Comparison of ENCODE assay signal across 8 cellular contexts in the genomic region with DNA sequence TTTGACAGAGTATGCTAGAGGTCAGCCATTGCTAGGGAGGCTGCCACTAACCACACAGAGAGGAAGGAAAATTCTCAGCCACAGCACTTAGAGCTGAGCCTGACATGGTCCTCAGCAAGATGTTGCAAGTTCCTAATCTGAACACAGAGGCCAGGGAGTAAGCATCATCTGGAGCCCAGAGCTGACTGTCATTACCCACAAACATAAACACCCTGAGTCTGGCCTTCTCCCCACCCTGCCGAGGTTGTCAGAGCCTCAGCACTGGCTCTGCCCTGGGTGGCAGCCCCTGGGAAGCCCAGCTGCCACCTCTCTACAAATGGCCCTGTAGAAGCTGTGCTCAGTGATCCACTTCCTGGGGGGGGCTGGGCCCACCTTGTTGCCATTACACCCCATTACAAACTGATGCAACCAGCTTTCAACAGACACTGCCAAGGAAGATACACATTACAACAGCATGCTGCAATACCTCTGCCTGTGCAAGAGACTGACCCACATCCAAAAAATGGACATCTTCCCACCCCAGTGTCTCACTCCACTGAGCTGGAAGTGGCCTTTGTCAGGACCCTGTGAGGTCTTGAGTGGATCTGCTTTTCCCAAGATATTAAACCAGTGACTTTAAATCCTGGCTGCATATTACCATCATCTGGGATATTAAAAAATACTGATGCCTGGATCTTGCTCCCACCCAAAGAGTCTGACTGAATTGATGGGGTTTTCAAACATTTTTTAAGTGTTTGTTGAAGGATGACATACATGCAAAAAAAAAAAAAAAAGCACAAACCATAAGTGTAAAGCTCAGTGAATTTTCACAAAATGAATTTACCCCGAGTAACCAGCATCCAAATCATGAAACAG. TPM values are rescaled to one million over a fixed set of nuclear protein-coding genes. Genes with fewer than 3 reads are reported as not detected.
DNase-seq lines count a peak whose midpoint lies in the region; ATAC-seq and TF ChIP-seq lines count a peak whose summit lies in the region.

No MANE protein-coding gene starts in this region.

- POLR2A ChIA-PET in SK-N-SH (lab: Yijun Ruan, JAX): interaction anchor here (0.6 kb wide), 1 partner anchor 88 kb away, joined by 5 read pairs; a partner anchor contains a TSS

- H4K12ac ChIP-seq in trophoblast cell (ENCODE audit: low read depth, low read length): no peak overlapping the region

- no peak overlapping the region for H2AFZ ChIP-seq in SK-N-SH (ENCODE audit: low read depth)
- no peak overlapping the region for H2AFZ ChIP-seq in trophoblast cell (ENCODE audit: insufficient read depth, low read length, poor library complexity)

- no peak overlapping the region for H2BK120ac ChIP-seq in trophoblast cell (ENCODE audit: insufficient read depth, low read length, poor library complexity)

- H3K27me3 ChIP-seq in SK-N-SH (ENCODE audit: insufficient read depth) (no peaks in the 10 kb centered on the region), trophoblast cell (ENCODE audit: insufficient read depth, low read length) (no peaks in the 10 kb centered on the region), prostate gland (replicated peaks; ENCODE audit: insufficient read depth) (no peaks in the 10 kb centered on the region)

- no peak overlapping the region for H2BK12ac ChIP-seq in trophoblast cell (ENCODE audit: low read length)

- no peak overlapping the region for H4K8ac ChIP-seq in trophoblast cell (ENCODE audit: low read depth, low read length)

- no peak overlapping the region for H3K18ac ChIP-seq in trophoblast cell (ENCODE audit: low read length)

- intact Hi-C loops in prostate gland (cut with DNase I): no loop called here

- H3K36me3 ChIP-seq in SK-N-SH (replicated peaks in 1 of 2; ENCODE audit: control insufficient read depth in 1 of 2, insufficient read depth in 2 of 2, low read length in 1 of 2) (no peaks in the 10 kb centered on the region), trophoblast cell (ENCODE audit: control insufficient read depth in 1 of 2, insufficient read depth in 2 of 2, low read length in 2 of 2) (no peaks in the 10 kb centered on the region), prostate gland (no peaks in the 10 kb centered on the region)

- no peak for TF ChIP-seq POLR2A in prostate gland (IDR thresholded peaks at IDR 0.05)

- peak; percentile 8 for ATAC-seq in GM21825 (IDR thresholded peaks at IDR 0.05; ENCODE audit: unreplicated experiment)

- no peak overlapping the region for H4K91ac ChIP-seq in trophoblast cell (ENCODE audit: low read depth, low read length)

- H3K9ac ChIP-seq in SK-N-SH: peak overlapping the region; percentile 31; the same call in 1 of the 2 replicates
- H3K9ac ChIP-seq in trophoblast cell (ENCODE audit: low read length): no peak overlapping the region

- DNase-seq in AG08396 (ENCODE audit: low spot score) (peak; percentile 80), SK-N-SH (no peak), epithelial cell of proximal tubule (ENCODE audit: low read depth) (peak; percentile 35), skeletal muscle cell (ENCODE audit: low read depth) (peak; percentile 84), trophoblast cell (no peak), NCI-H1694 treated with DMSO at 0.1 percent for 48 hours (lab: John Stamatoyannopoulos, UW) (no peak), prostate gland (ENCODE audit: low spot score) (no peak)

- H4K20me1 ChIP-seq in SK-N-SH (ENCODE audit: insufficient read depth): no peaks in the 10 kb centered on the region

- no peak overlapping the region for H3K23ac ChIP-seq in trophoblast cell (ENCODE audit: low read length)

- CTCF ChIA-PET in SK-N-SH (lab: Yijun Ruan, JAX): interaction anchor here (0.7 to 1.8 kb wide), 6 partner anchors 12 to 49 kb away, joined by 3 to 4 read pairs (median 3); no protein-coding TSS in a partner anchor

- no peaks in the 10 kb centered on the region for H3K9me3 ChIP-seq in SK-N-SH
- H3K9me3 ChIP-seq in trophoblast cell (ENCODE audit: insufficient read depth, low read depth, low read length): no peaks in the 10 kb centered on the region
- H3K9me3 ChIP-seq in prostate gland: no peaks in the 10 kb centered on the region

- no peak for TF ChIP-seq EP300 in SK-N-SH (IDR thresholded peaks at IDR 0.05; ENCODE audit: borderline replicate concordance in 1 of 2, low read depth in 1 of 2, low read length in 1 of 2)

- no peak overlapping the region for H3K4ac ChIP-seq in trophoblast cell (ENCODE audit: low read depth, low read length)

- H3K14ac ChIP-seq in trophoblast cell (ENCODE audit: low read length): no peak overlapping the region

- TF ChIP-seq CTCF in SK-N-SH (IDR thresholded peaks at IDR 0.05): no peak
- no peak for TF ChIP-seq CTCF in epithelial cell of proximal tubule (conservative IDR thresholded peaks at IDR 0.05; ENCODE audit: low read depth, low read length)
- no peak for TF ChIP-seq CTCF in prostate gland (IDR thresholded peaks at IDR 0.05)

- H3K79me2 ChIP-seq in SK-N-SH (ENCODE audit: insufficient read depth) (no peaks in the 10 kb centered on the region), trophoblast cell (ENCODE audit: control insufficient read depth, insufficient read depth, low read length, poor library complexity) (no peaks in the 10 kb centered on the region)

- H2BK5ac ChIP-seq in trophoblast cell (ENCODE audit: low read depth, low read length, poor library complexity): no peak overlapping the region

- H3K27ac ChIP-seq in SK-N-SH (ENCODE audit: low read depth in 2 of 2, low read length in 1 of 2) (peak overlapping the region in 1 of 2 experiments; percentile 83; a peak in 2 of 4 replicates), trophoblast cell (ENCODE audit: low read depth, low read length) (no peak overlapping the region), prostate gland (no peak overlapping the region)

- H3F3A ChIP-seq in SK-N-SH (replicated peaks; ENCODE audit: insufficient read depth): peaks cover 26% of the 10 kb centered on the region

- H3K4me3 ChIP-seq in SK-N-SH (ENCODE audit: low read depth in 2 of 2, low read length in 1 of 2) (no peak overlapping the region), epithelial cell of proximal tubule (ENCODE audit: low read depth, low read length) (no peak overlapping the region), skeletal muscle cell (ENCODE audit: low read depth, low read length) (no peak overlapping the region), trophoblast cell (ENCODE audit: low read depth, low read length) (no peak overlapping the region), prostate gland (no peak overlapping the region)

- no peaks in the 10 kb centered on the region for H3K9me2 ChIP-seq in SK-N-SH

- no peak for TF ChIP-seq RAD21 in SK-N-SH (IDR thresholded peaks at IDR 0.05; ENCODE audit: low read length)

- H2AK5ac ChIP-seq in trophoblast cell (ENCODE audit: low read length): no peak overlapping the region

- H3K79me1 ChIP-seq in trophoblast cell (ENCODE audit: low read length): no peaks in the 10 kb centered on the region

- H3K4me2 ChIP-seq in SK-N-SH (peak overlapping the region; percentile 11), trophoblast cell (ENCODE audit: low read length) (no peak overlapping the region)

- H3K4me1 ChIP-seq in SK-N-SH (ENCODE audit: control insufficient read depth in 1 of 2, insufficient read depth in 2 of 2, low read depth in 1 of 2, low read length in 1 of 2) (peaks cover 17 to 44% of the 10 kb centered on the region in 2 experiments), trophoblast cell (ENCODE audit: control insufficient read depth in 1 of 2, insufficient read depth in 2 of 2, low read length in 2 of 2) (peaks cover 4 to 6% of the 10 kb centered on the region in 2 experiments), prostate gland (replicated peaks) (no peaks in the 10 kb centered on the region)

- 77% methylated on average over 2 of the region's 2 CpGs for WGBS in SK-N-SH (ENCODE audit: low lambda C conversion rate)
- no CpG with 5 or more reads among the region's 2 CpGs for WGBS in trophoblast cell (ENCODE audit: extremely low coverage, insufficient coverage, insufficient read length)
- WGBS in prostate gland: 67% methylated on average over 2 of the region's 2 CpGs

TF ChIP-seq in SK-N-SH, 30 proteins besides CTCF, POLR2A, EP300 and RAD21:
- no peak for TF ChIP-seq RCOR1 (IDR thresholded peaks at IDR 0.05; ENCODE audit: low read length)
- TF ChIP-seq TEAD4 (IDR thresholded peaks at IDR 0.05; ENCODE audit: borderline replicate concordance, insufficient read depth): no peak
- no peak for TF ChIP-seq NRF1 (IDR thresholded peaks at IDR 0.05; ENCODE audit: low read depth, low read length)
- no peak for TF ChIP-seq FOXM1 (IDR thresholded peaks at IDR 0.05; ENCODE audit: low read depth)
- no peak for TF ChIP-seq RFX5 (IDR thresholded peaks at IDR 0.05; ENCODE audit: low read length)
- TF ChIP-seq GABPA (IDR thresholded peaks at IDR 0.05; ENCODE audit: low read depth): no peak
- TF ChIP-seq EZH2phosphoT487 (IDR thresholded peaks at IDR 0.05; ENCODE audit: borderline replicate concordance, low read depth): no peak
- no peak for TF ChIP-seq POLR2AphosphoS5 (IDR thresholded peaks at IDR 0.05; ENCODE audit: low read depth, low read length)
TF ChIP-seq in SK-N-SH: peak in this region for 0.

RNA-seq across cellular contexts. Expression of a gene that starts 33.0 kb away (rescaled TPM):
- 13.8 and 15.2 TPM in 2 replicates for polyA plus RNA-seq in SK-N-SH (2012; rRNA removed)
- polyA plus RNA-seq in SK-N-SH (2012; cell fraction: cytosol; rRNA removed): 9.0 and 11.2 TPM in 2 replicates
- polyA plus RNA-seq in SK-N-SH (2012; cell fraction: nucleus; rRNA removed): 30.4 and 31.8 TPM in 2 replicates
- total RNA-seq in epithelial cell of proximal tubule (33.0 and 41.5 TPM in 2 replicates), prostate gland (10 to 100 TPM; 42.2 to 47.0 TPM)
- 2.7 and 3.3 TPM in 2 replicates for polyA plus RNA-seq in trophoblast cell (2013)

Comparison
In these comparisons a context has a peak if more than half of its experiments do, and no peak if none do; other contexts are left out.
1. DNase-seq: peak in AG08396 (single experiment), epithelial cell of proximal tubule (single experiment) and skeletal muscle cell (single experiment); none in SK-N-SH (single experiment), trophoblast cell (0 of 2), NCI-H1694 treated with DMSO at 0.1 percent for 48 hours (single experiment) and prostate gland (single experiment).